Comparison of ENCODE assay signal across 20 cellular contexts in the genomic region with DNA sequence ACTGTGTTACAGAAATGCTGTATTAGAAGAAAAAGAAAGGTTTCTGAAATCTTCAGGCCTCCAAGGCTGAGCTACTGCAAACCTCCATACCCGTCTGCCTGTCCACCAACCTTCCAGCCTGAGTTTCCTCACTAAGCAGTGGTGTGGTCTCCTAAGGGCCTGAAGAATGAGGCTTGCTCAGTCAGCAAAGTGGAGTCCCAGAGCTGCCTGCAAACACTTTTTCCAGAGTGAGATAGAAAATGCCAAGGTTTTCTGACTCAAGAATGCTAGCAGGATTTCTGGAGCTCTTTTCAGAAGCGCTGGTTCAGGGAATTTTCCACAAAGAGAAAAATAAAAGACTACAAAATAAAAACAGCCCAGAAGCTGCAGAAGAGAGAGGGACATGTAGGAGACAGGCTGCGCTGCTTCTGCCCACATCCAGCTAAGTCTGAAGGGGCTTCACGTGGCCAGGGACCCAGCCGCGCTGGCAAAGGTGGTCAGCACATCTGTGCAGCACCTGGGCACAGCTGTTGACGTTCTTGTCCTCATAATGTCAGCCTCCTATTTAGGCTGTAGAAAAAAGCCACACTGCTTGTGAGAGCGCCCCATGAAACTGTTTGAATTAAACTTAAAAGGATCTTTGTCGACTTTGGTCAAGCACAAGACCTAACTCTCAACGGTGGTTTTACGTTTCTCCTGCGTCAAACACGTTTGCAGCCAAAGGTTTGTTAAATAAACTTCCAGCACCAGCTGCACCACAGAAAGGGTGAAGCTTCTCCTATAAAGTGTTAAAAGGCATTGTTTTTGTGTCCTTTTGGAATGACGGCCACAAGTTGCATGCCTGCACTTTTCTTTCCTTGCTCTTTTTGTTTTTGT.
DNase-seq lines count a peak whose midpoint lies in the region; ATAC-seq, FAIRE-seq and TF ChIP-seq lines count a peak whose summit lies in the region.
"Had no signal": no experiment of that assay in that cellular context is flagged by ENCODE, and none has a peak within 500 bp of the region (broad histone marks: within the 10 kb centered on the region; RNA-seq: fewer than 3 reads in every experiment).

No MANE protein-coding gene starts in this region.

- intact Hi-C loops in Right ventricle myocardium inferior (cut with DNase I) (no loop called here), right cardiac atrium (cut with DNase I) (no loop called here), upper lobe of right lung (cut with DNase I) (no loop called here)

- H3K9me3 ChIP-seq in right cardiac atrium (ENCODE audit: control insufficient read depth, low read length) (no peaks in the 10 kb centered on the region), fibroblast of lung (ENCODE audit: control insufficient read depth, insufficient read depth, low read depth, low read length) (no peaks in the 10 kb centered on the region), osteoblast (ENCODE audit: low read depth, low read length) (no peaks in the 10 kb centered on the region), upper lobe of right lung (no peaks in the 10 kb centered on the region)
- H3K9me3 ChIP-seq: A549, HAP-1, upper lobe of left lung had no signal

- no peaks in the 10 kb centered on the region for H3K79me2 ChIP-seq in fibroblast of lung (ENCODE audit: control insufficient read depth, insufficient read depth, low read length)
- no peaks in the 10 kb centered on the region for H3K79me2 ChIP-seq in osteoblast (ENCODE audit: insufficient read depth, low read length)

- H4K20me1 ChIP-seq in fibroblast of lung (ENCODE audit: control insufficient read depth, extremely low read depth, insufficient read depth, low read length) (no peaks in the 10 kb centered on the region), osteoblast (ENCODE audit: insufficient read depth, low read length) (no peaks in the 10 kb centered on the region)

- peak; percentile 69 for DNase-seq in Right ventricle myocardium inferior (ENCODE audit: missing footprints)
- DNase-seq in right cardiac atrium = no peak
- DNase-seq in fibroblast of lung (ENCODE audit: low read depth in 2 of 2) = no peak
- DNase-seq in osteoblast (ENCODE audit: insufficient read length, low spot score, missing footprints) = no peak
- peak; percentile 51 for DNase-seq in upper lobe of right lung
- DNase-seq in HTR-8/SVneo (ENCODE audit: insufficient read length, low spot score) = no peak
- DNase-seq in substantia nigra (lab: John Stamatoyannopoulos, UW) = no peak
- DNase-seq in NCI-H128 (lab: John Stamatoyannopoulos, UW; ENCODE audit: unreplicated experiment) = no peak
- DNase-seq: activated CD4-positive, alpha-beta T cell treated with anti-CD3 and anti-CD28 coated beads for 48 hours; activated CD8-positive, alpha-beta memory T cell treated with anti-CD3 and anti-CD28 coated beads, Interleukin-2, amount 50 U/mL, for 4 hours; amniotic stem cell; endodermal cell; hippocampal formation; NCI-H1105; NCI-H526; stimulated activated naive B cell treated with anti-CD40 and anti-IgM and Interleukin-4, amounts not matched to agents 10 μg/mL and 1 μg/mL and 100 μg/mL, for 72 hours; T-cell; upper lobe of left lung had no signal

- H3K36me3 ChIP-seq in fibroblast of lung (ENCODE audit: control insufficient read depth, insufficient read depth, low read length) (no peaks in the 10 kb centered on the region), osteoblast (ENCODE audit: insufficient read depth, low read length) (no peaks in the 10 kb centered on the region), upper lobe of right lung (no peaks in the 10 kb centered on the region)
- H3K36me3 ChIP-seq: HAP-1, upper lobe of left lung had no signal

- H3K27ac ChIP-seq in right cardiac atrium (ENCODE audit: low read length) = no peak overlapping the region
- H3K27ac ChIP-seq in fibroblast of lung (ENCODE audit: insufficient read depth, low read length) = no peak overlapping the region
- no peak overlapping the region for H3K27ac ChIP-seq in osteoblast (ENCODE audit: low read depth, low read length)
- no peak overlapping the region for H3K27ac ChIP-seq in upper lobe of right lung
- H3K27ac ChIP-seq in substantia nigra (ENCODE audit: low read depth, low read length, poor library complexity, severe bottlenecking) = no peak overlapping the region
- H3K27ac ChIP-seq: A549, upper lobe of left lung had no signal

- H2AFZ ChIP-seq in fibroblast of lung (ENCODE audit: low read length) (no peak overlapping the region), osteoblast (ENCODE audit: low read length) (peak overlapping the region; percentile 25)

- no peak overlapping the region for H3K9ac ChIP-seq in fibroblast of lung (ENCODE audit: insufficient read depth, low read length)

- H3K27me3 ChIP-seq in right cardiac atrium (ENCODE audit: control insufficient read depth, insufficient read depth) (no peaks in the 10 kb centered on the region), fibroblast of lung (ENCODE audit: control insufficient read depth, insufficient read depth, low read length) (no peaks in the 10 kb centered on the region), osteoblast (ENCODE audit: insufficient read depth, low read length) (no peaks in the 10 kb centered on the region), upper lobe of right lung (no peaks in the 10 kb centered on the region)
- H3K27me3 ChIP-seq: upper lobe of left lung had no signal

- H3K4me2 ChIP-seq in fibroblast of lung (ENCODE audit: extremely low read depth, insufficient read depth, low read length) = peak overlapping the region; percentile 15
- no peak overlapping the region for H3K4me2 ChIP-seq in osteoblast (ENCODE audit: insufficient read depth, low read length)
- H3K4me2 ChIP-seq: A549 had no signal

- TF ChIP-seq CTCF in fibroblast of lung (conservative IDR thresholded peaks at IDR 0.05 in 1 of 2, IDR thresholded peaks at IDR 0.05 in 1 of 2; ENCODE audit: low read depth in 1 of 2, low read length in 2 of 2) = no peak
- no peak for TF ChIP-seq CTCF in osteoblast (IDR thresholded peaks at IDR 0.05; ENCODE audit: extremely low read depth, low read depth, low read length)
- TF ChIP-seq CTCF in upper lobe of right lung (IDR thresholded peaks at IDR 0.05) = no peak

- H3K4me1 ChIP-seq in right cardiac atrium (ENCODE audit: control insufficient read depth, insufficient read depth, low read length) (no peaks in the 10 kb centered on the region), fibroblast of lung (ENCODE audit: control insufficient read depth, extremely low read depth, insufficient read depth, low read length) (peaks cover 4% of the 10 kb centered on the region), osteoblast (ENCODE audit: insufficient read depth, low read length) (peaks cover 25% of the 10 kb centered on the region), upper lobe of right lung (no peaks in the 10 kb centered on the region)
- H3K4me1 ChIP-seq: A549, HAP-1, upper lobe of left lung had no signal

- ATAC-seq in Right ventricle myocardium inferior = peak; percentile 39
- no peak for ATAC-seq in right cardiac atrium
- no peak for ATAC-seq in upper lobe of right lung
- ATAC-seq: A549; stimulated activated naive B cell treated with anti-CD40 and anti-IgM and Interleukin-4, amounts not matched to agents 10 μg/mL and 1 μg/mL and 100 μg/mL, for 72 hours; T-cell had no signal

- WGBS in right cardiac atrium = 67% methylated on average over 14 of the region's 14 CpGs

- H3K4me3 ChIP-seq in right cardiac atrium (ENCODE audit: low read length) (no peak overlapping the region), fibroblast of lung (replicated peaks in 1 of 4; ENCODE audit: control extremely low read depth in 1 of 4, insufficient read depth in 1 of 4, low read depth in 3 of 4, low read length in 4 of 4) (no peak overlapping the region), osteoblast (ENCODE audit: insufficient read depth, low read length) (no peak overlapping the region), upper lobe of right lung (no peak overlapping the region)
- H3K4me3 ChIP-seq: A549, HAP-1, upper lobe of left lung had no signal

- FAIRE-seq in HTR-8/SVneo (lab: Jason Lieb, UNC) = no peak
- FAIRE-seq: A549 had no signal

Comparison
In these comparisons a context has a peak if more than half of its experiments do, and no peak if none do; other contexts are left out.
1. DNase-seq: peak in Right ventricle myocardium inferior (single experiment) and upper lobe of right lung (single experiment); none in right cardiac atrium (0 of 3), fibroblast of lung (0 of 2), osteoblast (single experiment), HTR-8/SVneo (single experiment), substantia nigra (0 of 49) and NCI-H128 (single experiment).